Comparison of ENCODE assay signal across 1 cellular context in genomic region chr18:58529714-58530354, GRCh38.
TF ChIP-seq lines count a peak whose summit lies in the region.

No MANE protein-coding gene starts in this region.

TF ChIP-seq in HepG2, 621 proteins besides CTCF, POLR2A, EP300 and RAD21 (continued from another document and continues in another):
- TF ChIP-seq ARID5B (CRISPR knock-in tag; IDR thresholded peaks at IDR 0.05) (peak; percentile 40; the same call in 1 of the 2 replicates), ZBTB40 (IDR thresholded peaks at IDR 0.05) (no peak), ZBTB40 (CRISPR knock-in tag; IDR thresholded peaks at IDR 0.05) (no peak), MED1 (CRISPR knock-in tag; IDR thresholded peaks at IDR 0.05) (peak; percentile 53; the same call in 1 of the 2 replicates), HBP1 (CRISPR knock-in tag; IDR thresholded peaks at IDR 0.05; ENCODE audit: low read depth) (no peak), HIC2 (CRISPR knock-in tag; IDR thresholded peaks at IDR 0.05; ENCODE audit: low read depth) (no peak), NFAT5 (CRISPR knock-in tag; IDR thresholded peaks at IDR 0.05) (no peak), SOX13 (IDR thresholded peaks at IDR 0.05) (no peak), SOX13 (CRISPR knock-in tag; conservative IDR thresholded peaks at IDR 0.05 in 1 of 2, IDR thresholded peaks at IDR 0.05 in 1 of 2) (peak in 1 of 2 experiments; percentile 43; a peak in 1 of 4 replicates), NAIF1 (CRISPR knock-in tag; IDR thresholded peaks at IDR 0.05; ENCODE audit: borderline replicate concordance) (no peak), ZNF740 (CRISPR knock-in tag; IDR thresholded peaks at IDR 0.05) (no peak), ZMAT5 (CRISPR knock-in tag; IDR thresholded peaks at IDR 0.05; ENCODE audit: borderline replicate concordance, low read depth) (no peak), ARNT2 (CRISPR knock-in tag; IDR thresholded peaks at IDR 0.05; ENCODE audit: low read depth) (no peak), HNRNPH1 (optimal IDR thresholded peaks at IDR 0.05; ENCODE audit: low read depth, low read length) (no peak), HNF4G (IDR thresholded peaks at IDR 0.05; ENCODE audit: borderline replicate concordance, low read depth, low read length) (no peak), HNF4G (CRISPR knock-in tag; IDR thresholded peaks at IDR 0.05; ENCODE audit: borderline replicate concordance, low read depth) (no peak), KMT2A (CRISPR knock-in tag; IDR thresholded peaks at IDR 0.05) (no peak), ZBTB14 (CRISPR knock-in tag; IDR thresholded peaks at IDR 0.05) (no peak), U2AF1 (optimal IDR thresholded peaks at IDR 0.05; ENCODE audit: low read depth, low read length) (no peak), LCORL (IDR thresholded peaks at IDR 0.05) (no peak), LCORL (CRISPR knock-in tag; IDR thresholded peaks at IDR 0.05) (no peak), REPIN1 (CRISPR knock-in tag; IDR thresholded peaks at IDR 0.05; ENCODE audit: borderline replicate concordance, low read depth) (no peak), REXO4 (CRISPR knock-in tag; IDR thresholded peaks at IDR 0.05; ENCODE audit: borderline replicate concordance) (no peak), RARA (CRISPR knock-in tag; IDR thresholded peaks at IDR 0.05) (no peak), ZFP36L2 (CRISPR knock-in tag; IDR thresholded peaks at IDR 0.05) (no peak), XRCC5 (optimal IDR thresholded peaks at IDR 0.05; ENCODE audit: low read length) (no peak), ZNF644 (CRISPR knock-in tag; IDR thresholded peaks at IDR 0.05; ENCODE audit: low read depth) (no peak), ZNF891 (CRISPR knock-in tag; IDR thresholded peaks at IDR 0.05) (no peak), STAG1 (CRISPR knock-in tag; IDR thresholded peaks at IDR 0.05) (peak; percentile 96), MYPOP (CRISPR knock-in tag; IDR thresholded peaks at IDR 0.05) (no peak)
